In genomic region chr15:62940755-62941361, GRCh38 we compare ENCODE assay signal across 9 cellular contexts.
DNase-seq lines count a peak whose midpoint lies in the region; ATAC-seq and TF ChIP-seq lines count a peak whose summit lies in the region.
"Had no signal": no experiment of that assay in that cellular context is flagged by ENCODE, and none has a peak within 500 bp of the region (broad histone marks: within the 10 kb centered on the region; RNA-seq: fewer than 3 reads in every experiment).

No MANE protein-coding gene starts in this region.

- TF ChIP-seq CTCF in BE2C (IDR thresholded peaks at IDR 0.05; ENCODE audit: low read depth, low read length) (no peak), liver (IDR thresholded peaks at IDR 0.05; ENCODE audit: low read depth, low read length, missing input control) (no peak)

- no peak for ATAC-seq in GM18861 (IDR thresholded peaks at IDR 0.05; ENCODE audit: unreplicated experiment)

- H3K9ac ChIP-seq in liver (ENCODE audit: low read depth in 1 of 2, low read length in 2 of 2): no peak overlapping the region

- H3K4me3 ChIP-seq in BE2C (ENCODE audit: low read depth, low read length) (no peak overlapping the region), liver (ENCODE audit: low read depth in 1 of 3, low read length in 3 of 3) (no peak overlapping the region), thymus (ENCODE audit: low read length) (no peak overlapping the region)

- 79% methylated on average over 11 of the region's 11 CpGs for WGBS in liver
- WGBS in thymus: 93% methylated on average over 11 of the region's 11 CpGs

- DNase-seq in BE2C: peak; percentile 69
- DNase-seq in Kasumi-1 (lab: John Stamatoyannopoulos, UW): peak; percentile 3 to 10
- DNase-seq in cerebellar cortex (ENCODE audit: low spot score): peak; percentile 85
- DNase-seq in SHP77 treated with DMSO at 0.1 percent for 48 hours (lab: John Stamatoyannopoulos, UW): no peak
- DNase-seq in NCI-H1105 treated with DMSO at 0.1 percent for 48 hours (lab: John Stamatoyannopoulos, UW): no peak
- DNase-seq: activated naive CD8-positive, alpha-beta T cell treated with anti-CD3 and anti-CD28 coated beads, Interleukin-2, amount 10 ng/mL, durations not matched to agents 7 days and 5 days had no signal

- H3K9me3 ChIP-seq in BE2C (no peaks in the 10 kb centered on the region), liver (ENCODE audit: control insufficient read depth in 4 of 4, low read length in 3 of 4) (no peaks in the 10 kb centered on the region), thymus (ENCODE audit: control insufficient read depth) (no peaks in the 10 kb centered on the region)

- H3K27ac ChIP-seq in liver (ENCODE audit: low read depth in 1 of 2, low read length in 2 of 2): peak overlapping the region; percentile 8 to 28
- peak overlapping the region; percentile 68 for H3K27ac ChIP-seq in thymus (ENCODE audit: low read depth)

- H3K4me1 ChIP-seq in BE2C (peaks cover 21% of the 10 kb centered on the region), liver (ENCODE audit: control insufficient read depth in 4 of 4, insufficient read depth in 4 of 4, low read length in 3 of 4) (peaks cover 18 to 37% (median 26%) of the 10 kb centered on the region in 4 donors), thymus (ENCODE audit: control insufficient read depth, insufficient read depth, low read length) (no peaks in the 10 kb centered on the region)

- H3K27me3 ChIP-seq in BE2C (no peaks in the 10 kb centered on the region), liver (ENCODE audit: control insufficient read depth in 4 of 4, insufficient read depth in 4 of 4, low read length in 3 of 4) (no peaks in the 10 kb centered on the region), thymus (ENCODE audit: control insufficient read depth, insufficient read depth) (peaks cover 3% of the 10 kb centered on the region)

- TF ChIP-seq RAD21 in liver (IDR thresholded peaks at IDR 0.05): no peak

- no peaks in the 10 kb centered on the region for H3K36me3 ChIP-seq in BE2C
- H3K36me3 ChIP-seq in liver (ENCODE audit: control insufficient read depth in 4 of 4, insufficient read depth in 3 of 4, low read depth in 1 of 4, low read length in 3 of 4): no peaks in the 10 kb centered on the region
- H3K36me3 ChIP-seq in thymus (ENCODE audit: control insufficient read depth, insufficient read depth): no peaks in the 10 kb centered on the region

TF ChIP-seq in liver, 16 proteins besides CTCF, POLR2A, EP300 and RAD21:
- no peak for TF ChIP-seq FOXA1 (IDR thresholded peaks at IDR 0.05)
- peak; percentile 20 for TF ChIP-seq SP1 (IDR thresholded peaks at IDR 0.05)
- no peak for TF ChIP-seq EGR1 (IDR thresholded peaks at IDR 0.05; ENCODE audit: low read depth in 2 of 2)
- TF ChIP-seq, protein P1, sequence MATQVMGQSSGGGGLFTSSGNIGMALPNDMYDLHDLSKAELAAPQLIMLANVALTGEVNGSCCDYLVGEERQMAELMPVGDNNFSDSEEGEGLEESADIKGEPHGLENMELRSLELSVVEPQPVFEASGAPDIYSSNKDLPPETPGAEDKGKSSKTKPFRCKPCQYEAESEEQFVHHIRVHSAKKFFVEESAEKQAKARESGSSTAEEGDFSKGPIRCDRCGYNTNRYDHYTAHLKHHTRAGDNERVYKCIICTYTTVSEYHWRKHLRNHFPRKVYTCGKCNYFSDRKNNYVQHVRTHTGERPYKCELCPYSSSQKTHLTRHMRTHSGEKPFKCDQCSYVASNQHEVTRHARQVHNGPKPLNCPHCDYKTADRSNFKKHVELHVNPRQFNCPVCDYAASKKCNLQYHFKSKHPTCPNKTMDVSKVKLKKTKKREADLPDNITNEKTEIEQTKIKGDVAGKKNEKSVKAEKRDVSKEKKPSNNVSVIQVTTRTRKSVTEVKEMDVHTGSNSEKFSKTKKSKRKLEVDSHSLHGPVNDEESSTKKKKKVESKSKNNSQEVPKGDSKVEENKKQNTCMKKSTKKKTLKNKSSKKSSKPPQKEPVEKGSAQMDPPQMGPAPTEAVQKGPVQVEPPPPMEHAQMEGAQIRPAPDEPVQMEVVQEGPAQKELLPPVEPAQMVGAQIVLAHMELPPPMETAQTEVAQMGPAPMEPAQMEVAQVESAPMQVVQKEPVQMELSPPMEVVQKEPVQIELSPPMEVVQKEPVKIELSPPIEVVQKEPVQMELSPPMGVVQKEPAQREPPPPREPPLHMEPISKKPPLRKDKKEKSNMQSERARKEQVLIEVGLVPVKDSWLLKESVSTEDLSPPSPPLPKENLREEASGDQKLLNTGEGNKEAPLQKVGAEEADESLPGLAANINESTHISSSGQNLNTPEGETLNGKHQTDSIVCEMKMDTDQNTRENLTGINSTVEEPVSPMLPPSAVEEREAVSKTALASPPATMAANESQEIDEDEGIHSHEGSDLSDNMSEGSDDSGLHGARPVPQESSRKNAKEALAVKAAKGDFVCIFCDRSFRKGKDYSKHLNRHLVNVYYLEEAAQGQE (IDR thresholded peaks at IDR 0.05): no peak
- TF ChIP-seq NR2F2 (IDR thresholded peaks at IDR 0.05): peak; percentile 73
- TF ChIP-seq JUND (IDR thresholded peaks at IDR 0.05): peak in 1 of 2 donors; percentile 51
- no peak for TF ChIP-seq ATF3 (IDR thresholded peaks at IDR 0.05)

Comparison
In these comparisons a context has a peak if more than half of its experiments do, and no peak if none do; other contexts are left out.
1. DNase-seq: peak in BE2C (single experiment), Kasumi-1 (2 of 2) and cerebellar cortex (single experiment); none in SHP77 treated with DMSO at 0.1 percent for 48 hours (single experiment) and NCI-H1105 treated with DMSO at 0.1 percent for 48 hours (single experiment).